12 cellular contexts compared by ENCODE assay signal in the genomic region with DNA sequence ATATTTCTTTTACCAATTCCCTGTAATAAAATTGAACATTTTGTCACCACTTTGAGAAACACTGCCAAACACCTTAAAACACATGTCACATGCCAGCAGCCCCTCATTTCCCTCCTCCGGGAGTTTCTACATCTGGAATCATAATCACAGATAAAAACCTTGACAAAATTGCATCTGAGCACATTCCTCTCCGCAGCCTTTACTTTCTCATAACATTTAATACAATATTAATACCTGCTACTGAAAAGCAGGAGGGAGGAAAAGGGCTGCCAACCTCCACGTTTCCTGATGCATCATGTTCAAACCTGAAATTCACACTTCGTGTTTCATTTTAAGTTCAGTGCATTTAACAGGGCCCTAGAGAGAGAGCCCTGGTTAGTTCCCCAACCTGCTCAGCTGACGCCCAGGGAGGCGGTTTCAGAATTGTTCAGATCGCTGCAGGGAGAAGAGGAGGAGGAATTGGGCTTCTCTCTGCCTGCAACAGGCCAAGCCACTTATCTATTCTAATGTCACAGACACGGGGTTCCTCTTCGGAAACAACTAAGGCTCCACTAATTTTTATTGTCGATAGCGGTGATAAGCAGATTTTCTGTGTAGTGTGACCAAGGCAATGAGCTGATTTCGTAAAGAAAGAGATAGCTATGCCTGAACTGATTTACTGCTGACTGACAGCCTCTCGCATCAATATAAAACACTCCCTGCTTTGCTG. TPM values are rescaled to one million over a fixed set of nuclear protein-coding genes. Genes with fewer than 3 reads are reported as not detected.
A peak's percentile ranks its signal among the peaks of the same experiment; 100 is the strongest.
DNase-seq lines count a peak whose midpoint lies in the region; ATAC-seq and TF ChIP-seq lines count a peak whose summit lies in the region.
"Had no signal": no experiment of that assay in that cellular context is flagged by ENCODE, and none has a peak within 500 bp of the region (broad histone marks: within the 10 kb centered on the region; RNA-seq: fewer than 3 reads in every experiment).

No MANE protein-coding gene starts in this region.

- H3K27ac ChIP-seq in neuronal stem cell (replicated peaks; ENCODE audit: low read length), result peak overlapping the region; percentile 51

- peaks cover 2% of the 10 kb centered on the region for H3K9me3 Mint-ChIP-seq in activated B cell treated with CpG ODN at 0.5 μM for 24 hours
- H3K9me3 Mint-ChIP-seq in stimulated activated naive CD8-positive, alpha-beta T cell treated with anti-CD3 and anti-CD28 coated beads, Interleukin-15, amount 100 ng/mL, for 72 hours, result no peaks in the 10 kb centered on the region
- H3K9me3 Mint-ChIP-seq: CD4-positive, alpha-beta T cell; nephron progenitor cell had no signal

- H3K27ac Mint-ChIP-seq in activated B cell treated with CpG ODN at 0.5 μM for 24 hours, result peak overlapping the region; percentile 46
- H3K27ac Mint-ChIP-seq in stimulated activated naive CD8-positive, alpha-beta T cell treated with anti-CD3 and anti-CD28 coated beads, Interleukin-15, amount 100 ng/mL, for 72 hours, result no peak overlapping the region
- H3K27ac Mint-ChIP-seq: CD4-positive, alpha-beta T cell; nephron progenitor cell had no signal

- no CpG with 5 or more reads among the region's 13 CpGs for WGBS in neuronal stem cell (ENCODE audit: extremely low coverage in 2 of 2, insufficient read length in 2 of 2, insufficient replicate concordance in 1 of 2), 2 donors

- no peak overlapping the region for H3K4me3 ChIP-seq in neuronal stem cell (ENCODE audit: low read length in 2 of 2)

- H3K27me3 ChIP-seq in neuronal stem cell (ENCODE audit: control insufficient read depth in 3 of 3, insufficient read depth in 3 of 3, low read depth in 1 of 3, low read length in 3 of 3), result peaks cover 0 to 96% (median 6%) of the 10 kb centered on the region in 3 experiments

- H3K36me3 ChIP-seq in neuronal stem cell (replicated peaks in 1 of 2; ENCODE audit: control insufficient read depth in 2 of 2, insufficient read depth in 2 of 2, low read length in 2 of 2), result no peaks in the 10 kb centered on the region

- no peak overlapping the region for H2AK5ac ChIP-seq in neuronal stem cell (ENCODE audit: low read depth, low read length)

- H3K18ac ChIP-seq in neuronal stem cell (ENCODE audit: low read length), result no peak overlapping the region

- CTCF ChIA-PET in activated B cell treated with CpG ODN at 0.5 μM for 24 hours (lab: Charles Lee), result no interaction called here

- no peak for TF ChIP-seq CTCF in activated B cell treated with CpG ODN at 0.5 μM for 24 hours (IDR thresholded peaks at IDR 0.05)

- no peak overlapping the region for H3K23ac ChIP-seq in neuronal stem cell (ENCODE audit: low read depth, low read length, poor library complexity)

- intact Hi-C loops in activated B cell treated with CpG ODN at 0.5 μM for 24 hours (cut with micrococcal nuclease), result loop anchor here (1.0 to 10.0 kb wide), 4 partner anchors 9 to 288 kb away; no protein-coding TSS in a partner anchor

- ATAC-seq in GM18505 (IDR thresholded peaks at IDR 0.05; ENCODE audit: unreplicated experiment), result peak; percentile 38
- peak; percentile 59 for ATAC-seq in HG03060 (IDR thresholded peaks at IDR 0.05; ENCODE audit: low read depth, unreplicated experiment)
- ATAC-seq in activated B cell treated with CpG ODN at 0.5 μM for 24 hours (ENCODE audit: low read depth), result peak; percentile 33
- no peak for ATAC-seq in stimulated activated naive CD8-positive, alpha-beta T cell treated with anti-CD3 and anti-CD28 coated beads, Interleukin-15, amount 100 ng/mL, for 72 hours

- H3K4ac ChIP-seq in neuronal stem cell (ENCODE audit: low read length), result no peak overlapping the region

- no peaks in the 10 kb centered on the region for H3K36me3 Mint-ChIP-seq in activated B cell treated with CpG ODN at 0.5 μM for 24 hours (ENCODE audit: low read depth)

- H2BK12ac ChIP-seq in neuronal stem cell (ENCODE audit: low read length), result no peak overlapping the region

- TF ChIP-seq POLR2A in GM18505 (IDR thresholded peaks at IDR 0.05; ENCODE audit: borderline replicate concordance, extremely low read depth, insufficient read depth, insufficient read length), result no peak

- H3K27me3 Mint-ChIP-seq in activated B cell treated with CpG ODN at 0.5 μM for 24 hours, result peaks cover 84% of the 10 kb centered on the region
- peaks cover 100% of the 10 kb centered on the region for H3K27me3 Mint-ChIP-seq in stimulated activated naive CD8-positive, alpha-beta T cell treated with anti-CD3 and anti-CD28 coated beads, Interleukin-15, amount 100 ng/mL, for 72 hours

- H2BK15ac ChIP-seq in neuronal stem cell (ENCODE audit: low read length), result no peak overlapping the region

- DNase-seq in activated B cell treated with CpG ODN at 0.5 μM for 24 hours (no peak), neuronal stem cell (ENCODE audit: low spot score) (peak; percentile 27), DMS 273 treated with DMSO at 0.1 percent for 48 hours (lab: John Stamatoyannopoulos, UW) (no peak)
- DNase-seq in effector CD8-positive, alpha-beta T cell (lab: John Stamatoyannopoulos, UW), result no peak
- DNase-seq in stimulated activated naive CD8-positive, alpha-beta T cell treated with anti-CD3 and anti-CD28 coated beads, Interleukin-15, amount 100 ng/mL, for 72 hours, result no peak
- DNase-seq: activated CD8-positive, alpha-beta memory T cell treated with anti-CD3 and anti-CD28 coated beads for 24 hours; activated naive CD4-positive, alpha-beta T cell treated with Interleukin-2 at 50 U/mL for 16 hours; CD4-positive, alpha-beta T cell; nephron progenitor cell had no signal

- no peak overlapping the region for H2BK120ac ChIP-seq in neuronal stem cell (ENCODE audit: low read depth, low read length)

- no peak overlapping the region for H2AFZ ChIP-seq in neuronal stem cell (ENCODE audit: low read length)

- H3K4me3 Mint-ChIP-seq in activated B cell treated with CpG ODN at 0.5 μM for 24 hours, result peak overlapping the region; percentile 28
- no peak overlapping the region for H3K4me3 Mint-ChIP-seq in stimulated activated naive CD8-positive, alpha-beta T cell treated with anti-CD3 and anti-CD28 coated beads, Interleukin-15, amount 100 ng/mL, for 72 hours
- H3K4me3 Mint-ChIP-seq: CD4-positive, alpha-beta T cell had no signal

- no peak overlapping the region for H3K9ac ChIP-seq in neuronal stem cell (ENCODE audit: low read depth, low read length, poor library complexity)

- no peak overlapping the region for H2BK5ac ChIP-seq in neuronal stem cell (ENCODE audit: low read length)

- peaks cover 0 to 4% of the 10 kb centered on the region in 2 donors for H3K9me3 ChIP-seq in neuronal stem cell (replicated peaks in 1 of 2; ENCODE audit: control insufficient read depth in 2 of 2, insufficient read depth in 1 of 2, low read depth in 1 of 2, low read length in 2 of 2)

- peaks cover 42% of the 10 kb centered on the region for H3K4me1 Mint-ChIP-seq in activated B cell treated with CpG ODN at 0.5 μM for 24 hours
- H3K4me1 Mint-ChIP-seq in stimulated activated naive CD8-positive, alpha-beta T cell treated with anti-CD3 and anti-CD28 coated beads, Interleukin-15, amount 100 ng/mL, for 72 hours, result peaks cover 48% of the 10 kb centered on the region

- POLR2A ChIA-PET in activated B cell treated with CpG ODN at 0.5 μM for 24 hours (lab: Charles Lee), result no interaction called here

- H3K79me1 ChIP-seq in neuronal stem cell (ENCODE audit: low read depth, low read length), result peaks cover 6% of the 10 kb centered on the region

- peaks cover 16 to 49% of the 10 kb centered on the region in 2 donors for H3K4me1 ChIP-seq in neuronal stem cell (ENCODE audit: control insufficient read depth in 2 of 2, insufficient read depth in 1 of 2, low read depth in 1 of 2, low read length in 2 of 2)

- no peak overlapping the region for H3K14ac ChIP-seq in neuronal stem cell (ENCODE audit: low read length)

- no peak overlapping the region for H4K8ac ChIP-seq in neuronal stem cell (ENCODE audit: low read depth, low read length)

- no peak overlapping the region for H4K91ac ChIP-seq in neuronal stem cell (ENCODE audit: low read depth, low read length, poor library complexity)

- peak overlapping the region; percentile 20 for H3K4me2 ChIP-seq in neuronal stem cell (ENCODE audit: insufficient read depth, low read length, poor library complexity, severe bottlenecking)

RNA-seq across cellular contexts. Expression of a gene that starts 5.0 kb away (rescaled TPM):
- not detected in 2 replicates for total RNA-seq in activated B cell treated with CpG ODN at 0.5 μM for 24 hours
- 373 TPM for polyA plus RNA-seq in neuronal stem cell (2013, experiment 1 of 2)
- polyA plus RNA-seq in neuronal stem cell (2013, experiment 2 of 2), result 381 TPM
- total RNA-seq: subcutaneous adipose tissue had no signal
